Comparison of ENCODE assay signal across 12 cellular contexts in genomic region chr4:123479944-123480343, GRCh38.
DNase-seq lines count a peak whose midpoint lies in the region; ATAC-seq and TF ChIP-seq lines count a peak whose summit lies in the region.
"Had no signal": no experiment of that assay in that cellular context is flagged by ENCODE, and none has a peak within 500 bp of the region (broad histone marks: within the 10 kb centered on the region; RNA-seq: fewer than 3 reads in every experiment).

No MANE protein-coding gene starts in this region.

- no peaks in the 10 kb centered on the region for H3K9me3 ChIP-seq in A673 (ENCODE audit: low read depth, low read length, poor library complexity, severe bottlenecking)
- H3K9me3 ChIP-seq: vagina had no signal

- H3K27ac ChIP-seq in A673 (ENCODE audit: low read depth, low read length, poor library complexity, severe bottlenecking): no peak overlapping the region
- H3K27ac ChIP-seq: vagina had no signal

- CTCF ChIA-PET in A673 (lab: Charles Lee): no interaction called here

- in situ Hi-C loops in SK-MEL-5 (cut with HindIII; ENCODE audit: low pct_unique_long_range_greater_than_20kb, low sequenced_read_pairs): no loop called here

- DNase-seq in A673 (ENCODE audit: low spot score) (peak; percentile 13), HT-29 (ENCODE audit: low spot score) (peak; percentile 42), SK-MEL-5 (ENCODE audit: low read depth, low spot score) (peak; percentile 57), kidney tubule cell (ENCODE audit: low spot score) (peak; percentile 54), nucleus accumbens (lab: John Stamatoyannopoulos, UW) (no peak)
- no peak for DNase-seq in stimulated activated CD4-positive, alpha-beta T cell treated with anti-CD3 and anti-CD28 coated beads, Interleukin-4, amount 100 ng/mL, for 24 hours
- DNase-seq: activated naive CD4-positive, alpha-beta T cell; NCI-H1436; nephron progenitor cell had no signal

- no peak overlapping the region for H3K4me3 ChIP-seq in A673 (ENCODE audit: low read depth, low read length, poor library complexity, severe bottlenecking)
- H3K4me3 ChIP-seq: vagina had no signal

- H3K4me1 ChIP-seq in A673 (ENCODE audit: insufficient read depth, low read length, poor library complexity, severe bottlenecking): peaks cover 13% of the 10 kb centered on the region

- no TSS peak for BruUV-seq in A673 (replicated peaks; lab: Mats Ljungman, UMichigan)

- POLR2A ChIA-PET in A673 (lab: Charles Lee; ENCODE audit: low non-redundant PET): no interaction called here

- no peaks in the 10 kb centered on the region for H3K27me3 ChIP-seq in A673 (replicated peaks; ENCODE audit: insufficient read depth, low read depth, low read length, poor library complexity)
- H3K27me3 ChIP-seq: vagina had no signal

- ATAC-seq in GM21367 (IDR thresholded peaks at IDR 0.05; ENCODE audit: unreplicated experiment): no peak
- no peak for ATAC-seq in GM18498 (IDR thresholded peaks at IDR 0.05; ENCODE audit: unreplicated experiment)

- intact Hi-C loops in A673 (cut with micrococcal nuclease; ENCODE audit: unreplicated experiment): no loop called here

- TF ChIP-seq CTCF in A673 (conservative IDR thresholded peaks at IDR 0.05; ENCODE audit: low read depth, low read length): no peak

- no peaks in the 10 kb centered on the region for H3K36me3 ChIP-seq in A673 (ENCODE audit: insufficient read depth, low read length, poor library complexity, severe bottlenecking)
- H3K36me3 ChIP-seq: vagina had no signal

Comparison
In these comparisons a context has a peak if more than half of its experiments do, and no peak if none do; other contexts are left out.
1. DNase-seq: peak in A673 (single experiment), HT-29 (single experiment), SK-MEL-5 (single experiment) and kidney tubule cell (single experiment); none in stimulated activated CD4-positive, alpha-beta T cell treated with anti-CD3 and anti-CD28 coated beads, Interleukin-4, amount 100 ng/mL, for 24 hours (single experiment) and nucleus accumbens (0 of 56).